Comparison of ENCODE assay signal across 7 cellular contexts in the genomic region with DNA sequence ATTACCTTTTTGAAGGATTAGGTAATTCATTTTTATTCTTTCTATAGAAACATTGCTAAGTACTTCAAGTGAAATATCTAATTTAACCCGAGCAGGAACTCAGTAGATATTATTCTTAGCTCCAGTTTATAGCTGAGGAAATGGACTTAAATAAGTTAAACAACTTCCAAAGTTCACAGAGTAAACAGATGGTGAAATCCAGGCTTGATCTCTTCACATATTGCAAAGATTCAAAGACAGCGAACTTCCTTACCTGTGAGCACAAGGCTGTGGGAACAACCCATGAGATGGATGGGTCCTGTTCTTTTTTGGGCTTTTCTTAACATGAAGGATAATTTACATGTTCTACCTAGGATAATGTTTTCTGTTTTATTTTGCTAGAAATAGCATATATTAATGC.
"Had no signal": no experiment of that assay in that cellular context is flagged by ENCODE, and none has a peak within 500 bp of the region (broad histone marks: within the 10 kb centered on the region; RNA-seq: fewer than 3 reads in every experiment).

No MANE protein-coding gene starts in this region.

- H3K9ac ChIP-seq: GM23248, KMS-11 had no signal

- H3K27ac ChIP-seq: GM23248, HL-60, KMS-11 had no signal

- H3K4me2 ChIP-seq: KMS-11 had no signal

- H2AFZ ChIP-seq: GM23248 had no signal

- H3K4me3 ChIP-seq: GM23248 had no signal

- DNase-seq: GM23248, GOT3, H9, HCEC 1CT, KBM-7 had no signal
